In genomic region chr6:15986027-15986629, GRCh38 we compare ENCODE assay signal across 2 cellular contexts.
TF ChIP-seq lines count a peak whose summit lies in the region.

No MANE protein-coding gene starts in this region.

TF ChIP-seq in GM23338, 12 proteins besides CTCF, POLR2A, EP300 and RAD21 (continued from another document):
- no peak for TF ChIP-seq EZH2phosphoT487 (IDR thresholded peaks at IDR 0.05; ENCODE audit: unreplicated experiment)
- TF ChIP-seq ETS1 (IDR thresholded peaks at IDR 0.05), result no peak
- no peak for TF ChIP-seq CREB1 (CRISPR knock-in tag; IDR thresholded peaks at IDR 0.05; ENCODE audit: low read depth)
- TF ChIP-seq ZNF462 (CRISPR knock-in tag; IDR thresholded peaks at IDR 0.05), result no peak
- TF ChIP-seq ZNF114 (CRISPR knock-in tag; IDR thresholded peaks at IDR 0.05), result no peak
- TF ChIP-seq NANOG (IDR thresholded peaks at IDR 0.05; ENCODE audit: borderline replicate concordance), result no peak
- TF ChIP-seq JUNB (IDR thresholded peaks at IDR 0.05; ENCODE audit: unreplicated experiment), result no peak
- no peak for TF ChIP-seq POLR2AphosphoS5 (IDR thresholded peaks at IDR 0.05; ENCODE audit: low read depth)
- no peak for TF ChIP-seq STAT1 (IDR thresholded peaks at IDR 0.05; ENCODE audit: unreplicated experiment)
- no peak for TF ChIP-seq REST (IDR thresholded peaks at IDR 0.05; ENCODE audit: unreplicated experiment)

TF ChIP-seq in H1, 55 proteins besides CTCF, POLR2A, EP300 and RAD21 (continued from another document):
- TF ChIP-seq KDM4A (IDR thresholded peaks at IDR 0.05; ENCODE audit: low read depth, low read length, severe bottlenecking) (no peak), KDM5A (IDR thresholded peaks at IDR 0.05; ENCODE audit: low read length) (no peak), JUND (IDR thresholded peaks at IDR 0.05; ENCODE audit: low read length) (no peak), E2F6 (IDR thresholded peaks at IDR 0.05) (no peak), CBX5 (IDR thresholded peaks at IDR 0.05; ENCODE audit: low read depth, low read length) (no peak), CEBPB (IDR thresholded peaks at IDR 0.05; ENCODE audit: low read depth, low read length) (no peak), CHD7 (IDR thresholded peaks at IDR 0.05; ENCODE audit: insufficient replicate concordance, low read length) (no peak), CHD2 (IDR thresholded peaks at IDR 0.05; ENCODE audit: low read length) (no peak), RBBP5 (IDR thresholded peaks at IDR 0.05; ENCODE audit: borderline replicate concordance, low read depth, low read length) (no peak), HDAC2 (IDR thresholded peaks at IDR 0.05; ENCODE audit: borderline replicate concordance in 1 of 2, low read depth in 2 of 2, low read length in 2 of 2) (no peak), CHD1 (IDR thresholded peaks at IDR 0.05; ENCODE audit: low read depth, low read length) (no peak)
TF ChIP-seq in H1: peak in this region for 0.
